18 cellular contexts compared by ENCODE assay signal in the genomic region with DNA sequence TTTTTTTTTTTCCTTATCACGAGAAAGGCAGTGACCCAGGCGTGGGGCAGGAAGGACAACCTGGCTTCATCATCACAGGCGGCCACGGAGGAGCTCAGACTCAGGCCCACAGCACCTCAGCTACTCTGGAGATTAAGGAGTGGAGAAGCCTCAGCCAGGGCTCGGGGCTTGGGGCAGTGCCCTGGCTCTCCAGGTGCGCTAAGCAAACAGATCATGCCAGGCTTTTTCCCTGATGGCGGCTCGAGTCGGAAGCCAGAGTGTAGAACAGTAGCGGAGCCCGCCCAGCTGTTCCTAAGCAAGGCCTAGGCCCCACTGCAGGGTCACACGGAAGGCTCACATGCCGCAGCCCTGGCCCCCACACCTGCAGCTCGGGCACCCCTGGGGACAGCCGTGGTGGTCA.
DNase-seq lines count a peak whose midpoint lies in the region; ATAC-seq and TF ChIP-seq lines count a peak whose summit lies in the region.
"Had no signal": no experiment of that assay in that cellular context is flagged by ENCODE, and none has a peak within 500 bp of the region (broad histone marks: within the 10 kb centered on the region; RNA-seq: fewer than 3 reads in every experiment).

No MANE protein-coding gene starts in this region.

- ATAC-seq in heart right ventricle = no peak
- ATAC-seq in Right ventricle myocardium superior (ENCODE audit: poor library complexity) = no peak
- no peak for ATAC-seq in upper lobe of left lung (ENCODE audit: low FRiP score in 2 of 2)
- ATAC-seq in activated CD8-positive, alpha-beta memory T cell treated with anti-CD3 and anti-CD28 coated beads, Interleukin-2, amount 10 ng/mL, durations not matched to agents 7 days and 5 days = no peak
- ATAC-seq in left colon = no peak
- ATAC-seq: esophagus mucosa; naive thymus-derived CD8-positive, alpha-beta T cell had no signal

- peaks cover 15% of the 10 kb centered on the region for H3K4me1 Mint-ChIP-seq in activated CD8-positive, alpha-beta memory T cell treated with anti-CD3 and anti-CD28 coated beads, Interleukin-2, amount 10 ng/mL, durations not matched to agents 7 days and 5 days

- no peaks in the 10 kb centered on the region for H3K27me3 Mint-ChIP-seq in activated CD8-positive, alpha-beta memory T cell treated with anti-CD3 and anti-CD28 coated beads, Interleukin-2, amount 10 ng/mL, durations not matched to agents 7 days and 5 days
- H3K27me3 Mint-ChIP-seq: activated naive CD8-positive, alpha-beta T cell treated with anti-CD3 and anti-CD28 coated beads for 36 hours; CD4-positive, alpha-beta T cell; memory B cell; naive thymus-derived CD8-positive, alpha-beta T cell; type B pancreatic cell had no signal

- H3K27ac ChIP-seq in heart right ventricle = peak overlapping the region in 6 of 10 donors; percentile 39 to 72 (median 60)
- H3K27ac ChIP-seq in angular gyrus (ENCODE audit: low read depth, low read length) = peak overlapping the region; percentile 77
- peak overlapping the region; percentile 72 for H3K27ac ChIP-seq in parathyroid adenoma
- peak overlapping the region in 3 of 4 donors; percentile 14 to 68 (median 15) for H3K27ac ChIP-seq in upper lobe of left lung

- no peak for TF ChIP-seq EP300 in upper lobe of left lung (IDR thresholded peaks at IDR 0.05)

- no peak overlapping the region for H3K9ac ChIP-seq in parathyroid adenoma

- no peak overlapping the region for H3K4me3 ChIP-seq in heart right ventricle
- no peak overlapping the region for H3K4me3 ChIP-seq in parathyroid adenoma (ENCODE audit: low read depth, low read length)
- no peak overlapping the region for H3K4me3 ChIP-seq in upper lobe of left lung

- DNase-seq in heart right ventricle (no peak), Right ventricle myocardium superior (no peak), upper lobe of left lung (peak; percentile 48 to 68), erythroblast (lab: John Stamatoyannopoulos, UW) (no peak), left colon (no peak)
- DNase-seq in activated CD8-positive, alpha-beta memory T cell treated with anti-CD3 and anti-CD28 coated beads, Interleukin-2, amount 10 ng/mL, durations not matched to agents 7 days and 5 days = no peak
- DNase-seq: activated CD4-positive, CD25-positive, alpha-beta regulatory T cell treated with anti-CD3 and anti-CD28 coated beads, Interleukin-2, amount 50 U/mL, for 72 hours; activated naive CD8-positive, alpha-beta T cell treated with anti-CD3 and anti-CD28 coated beads for 36 hours; CD4-positive, alpha-beta T cell; naive thymus-derived CD8-positive, alpha-beta T cell; NCI-H524 treated with DMSO at 0.1 percent for 48 hours; OCI-M1; T-helper 2 cell had no signal

- H3K79me2 ChIP-seq in parathyroid adenoma = peaks cover 49% of the 10 kb centered on the region

- peaks cover 5 to 46% (median 32%) of the 10 kb centered on the region in 9 donors for H3K4me1 ChIP-seq in heart right ventricle
- H3K4me1 ChIP-seq in parathyroid adenoma = peaks cover 12% of the 10 kb centered on the region
- H3K4me1 ChIP-seq in upper lobe of left lung = peaks cover 15 to 32% (median 29%) of the 10 kb centered on the region in 4 donors

- 74 to 77% methylated on average over 15 of the region's 15 CpGs for WGBS in heart right ventricle, 2 donors
- 68 to 91% methylated on average over 7 to 15 of the region's 15 CpGs for WGBS in upper lobe of left lung, 2 donors

- peaks cover 0 to 13% (median 0%) of the 10 kb centered on the region in 9 donors for H3K36me3 ChIP-seq in heart right ventricle
- no peaks in the 10 kb centered on the region for H3K36me3 ChIP-seq in parathyroid adenoma (ENCODE audit: control insufficient read depth, insufficient read depth, low read length)
- H3K36me3 ChIP-seq in upper lobe of left lung = peaks cover 0 to 13% (median 5%) of the 10 kb centered on the region in 4 donors

- no peak for TF ChIP-seq CTCF in heart right ventricle (IDR thresholded peaks at IDR 0.05)
- TF ChIP-seq CTCF in parathyroid adenoma (IDR thresholded peaks at IDR 0.05) = no peak
- no peak for TF ChIP-seq CTCF in upper lobe of left lung (IDR thresholded peaks at IDR 0.05)

- TF ChIP-seq POLR2A in upper lobe of left lung (IDR thresholded peaks at IDR 0.05) (no peak), erythroblast (IDR thresholded peaks at IDR 0.05; ENCODE audit: low read length) (no peak)

- H3K27me3 ChIP-seq in heart right ventricle (no peaks in the 10 kb centered on the region), parathyroid adenoma (ENCODE audit: control insufficient read depth, insufficient read depth, low read length) (no peaks in the 10 kb centered on the region), upper lobe of left lung (no peaks in the 10 kb centered on the region)

- H3K27ac Mint-ChIP-seq in activated CD8-positive, alpha-beta memory T cell treated with anti-CD3 and anti-CD28 coated beads, Interleukin-2, amount 10 ng/mL, durations not matched to agents 7 days and 5 days = no peak overlapping the region
- H3K27ac Mint-ChIP-seq: activated naive CD8-positive, alpha-beta T cell treated with anti-CD3 and anti-CD28 coated beads for 36 hours; CD4-positive, alpha-beta T cell; memory B cell; type B pancreatic cell had no signal

- H3K9me3 ChIP-seq in heart right ventricle = peaks cover 0 to 5% (median 0%) of the 10 kb centered on the region in 11 donors
- no peaks in the 10 kb centered on the region for H3K9me3 ChIP-seq in parathyroid adenoma (ENCODE audit: control insufficient read depth, low read length)
- no peaks in the 10 kb centered on the region for H3K9me3 ChIP-seq in upper lobe of left lung

- no peaks in the 10 kb centered on the region for H3K9me3 Mint-ChIP-seq in activated CD8-positive, alpha-beta memory T cell treated with anti-CD3 and anti-CD28 coated beads, Interleukin-2, amount 10 ng/mL, durations not matched to agents 7 days and 5 days (ENCODE audit: low read depth)
- H3K9me3 Mint-ChIP-seq: activated naive CD8-positive, alpha-beta T cell treated with anti-CD3 and anti-CD28 coated beads for 36 hours; CD4-positive, alpha-beta T cell; memory B cell; naive thymus-derived CD8-positive, alpha-beta T cell; type B pancreatic cell had no signal

- CTCF ChIA-PET in activated CD8-positive, alpha-beta memory T cell treated with anti-CD3 and anti-CD28 coated beads, Interleukin-2, amount 10 ng/mL, durations not matched to agents 7 days and 5 days (lab: Charles Lee) = interaction anchor here (0.7 to 4.7 kb wide), 3 partner anchors 35 to 125 kb away, joined by 3 to 38 read pairs (median 3); no protein-coding TSS in a partner anchor

- peaks cover 2% of the 10 kb centered on the region for H3K36me3 Mint-ChIP-seq in activated CD8-positive, alpha-beta memory T cell treated with anti-CD3 and anti-CD28 coated beads, Interleukin-2, amount 10 ng/mL, durations not matched to agents 7 days and 5 days

- no peak overlapping the region for H3K4me3 Mint-ChIP-seq in activated CD8-positive, alpha-beta memory T cell treated with anti-CD3 and anti-CD28 coated beads, Interleukin-2, amount 10 ng/mL, durations not matched to agents 7 days and 5 days
- H3K4me3 Mint-ChIP-seq: activated naive CD8-positive, alpha-beta T cell treated with anti-CD3 and anti-CD28 coated beads for 36 hours; CD4-positive, alpha-beta T cell; memory B cell; type B pancreatic cell had no signal

- no peak overlapping the region for H2AFZ ChIP-seq in parathyroid adenoma

- intact Hi-C loops in heart right ventricle (cut with DNase I) = loop anchor here in 8 of 10 donors (5.0 to 10.0 kb wide), 5 partner anchors 59 to 123 kb away; a partner anchor contains a TSS
- intact Hi-C loops in Right ventricle myocardium superior (cut with DNase I) = no loop called here
- intact Hi-C loops in left colon (cut with DNase I, micrococcal nuclease) = no loop called here

- H3K4me2 ChIP-seq in parathyroid adenoma (ENCODE audit: low read length) = no peak overlapping the region

Comparison
In these comparisons a context has a peak if more than half of its experiments do, and no peak if none do; other contexts are left out.
1. intact Hi-C loops: an anchor here in heart right ventricle (5.0 to 10.0 kb wide); none called in Right ventricle myocardium superior and left colon.
2. DNase-seq: peak in upper lobe of left lung (2 of 2); none in heart right ventricle (0 of 2), Right ventricle myocardium superior (single experiment), erythroblast (0 of 2), activated CD8-positive, alpha-beta memory T cell treated with anti-CD3 and anti-CD28 coated beads, Interleukin-2, amount 10 ng/mL, durations not matched to agents 7 days and 5 days (single experiment) and left colon (0 of 2).
3. H3K27ac ChIP-seq: peak in every context shown above with its lines; median percentile 77 in angular gyrus; 72 in parathyroid adenoma; 60 in heart right ventricle; 15 in upper lobe of left lung.